Comparison of ENCODE assay signal across 10 cellular contexts in genomic region chr19:4523306-4524110, GRCh38. TPM values are rescaled to one million over a fixed set of nuclear protein-coding genes. Genes with fewer than 3 reads are reported as not detected.
DNase-seq lines count a peak whose midpoint lies in the region; ATAC-seq lines count a peak whose summit lies in the region.
"Had no signal": no experiment of that assay in that cellular context is flagged by ENCODE, and none has a peak within 500 bp of the region (broad histone marks: within the 10 kb centered on the region; RNA-seq: fewer than 3 reads in every experiment).

No MANE protein-coding gene starts in this region.

- DNase-seq in DMS 273 (lab: John Stamatoyannopoulos, UW; ENCODE audit: unreplicated experiment) = peak; percentile 57
- DNase-seq in DMS 273 treated with DMSO at 0.1 percent for 48 hours (lab: John Stamatoyannopoulos, UW) = no peak
- peak; percentile 32 for DNase-seq in KG1 (lab: John Stamatoyannopoulos, UW)
- peak; percentile 28 for DNase-seq in activated CD4-positive, alpha-beta memory T cell treated with anti-CD3 and anti-CD28 coated beads, Interleukin-2, amount 10 ng/mL, durations not matched to agents 7 days and 5 days
- DNase-seq in right cardiac atrium = peak in 2 of 3 donors; percentile 55 to 82
- DNase-seq in stimulated activated CD8-positive, alpha-beta memory T cell treated with anti-CD3 and anti-CD28 coated beads, Interleukin-7, amount 100 ng/mL, for 24 hours (ENCODE audit: low read depth) = peak; percentile 5
- no peak for DNase-seq in NCI-H2107 (lab: John Stamatoyannopoulos, UW)
- DNase-seq: activated B cell treated with CpG ODN at 0.5 μM for 24 hours had no signal

- 76% methylated on average over 53 of the region's 53 CpGs for WGBS in right cardiac atrium

- no peaks in the 10 kb centered on the region for H3K9me3 ChIP-seq in right cardiac atrium (ENCODE audit: control insufficient read depth, low read length)

- H3K27me3 ChIP-seq in right cardiac atrium (ENCODE audit: control insufficient read depth, insufficient read depth) = no peaks in the 10 kb centered on the region

- no peak overlapping the region for H3K27ac Mint-ChIP-seq in activated CD4-positive, alpha-beta memory T cell treated with anti-CD3 and anti-CD28 coated beads, Interleukin-2, amount 10 ng/mL, durations not matched to agents 7 days and 5 days
- H3K27ac Mint-ChIP-seq: activated B cell treated with CpG ODN at 0.5 μM for 24 hours; natural killer cell treated with Interleukin-12 subunit alpha and Interleukin-12 subunit beta and Interleukin-15 and Interleukin-18, amount 100 ng/mL, for 72 hours had no signal

- no peaks in the 10 kb centered on the region for H3K27me3 Mint-ChIP-seq in activated CD4-positive, alpha-beta memory T cell treated with anti-CD3 and anti-CD28 coated beads, Interleukin-2, amount 10 ng/mL, durations not matched to agents 7 days and 5 days

- H3K27ac ChIP-seq in right cardiac atrium (ENCODE audit: low read length) = no peak overlapping the region

- ATAC-seq in right cardiac atrium (no peak), HG02884 (IDR thresholded peaks at IDR 0.05; ENCODE audit: unreplicated experiment) (no peak)

- POLR2A ChIA-PET in activated CD4-positive, alpha-beta memory T cell treated with anti-CD3 and anti-CD28 coated beads, Interleukin-2, amount 10 ng/mL, durations not matched to agents 7 days and 5 days (lab: Charles Lee) = no interaction called here

- H3K36me3 Mint-ChIP-seq in activated CD4-positive, alpha-beta memory T cell treated with anti-CD3 and anti-CD28 coated beads, Interleukin-2, amount 10 ng/mL, durations not matched to agents 7 days and 5 days (ENCODE audit: low read depth) = no peaks in the 10 kb centered on the region
- H3K36me3 Mint-ChIP-seq: natural killer cell treated with Interleukin-12 subunit alpha and Interleukin-12 subunit beta and Interleukin-15 and Interleukin-18, amount 100 ng/mL, for 72 hours had no signal

- no peak overlapping the region for H3K4me3 Mint-ChIP-seq in activated CD4-positive, alpha-beta memory T cell treated with anti-CD3 and anti-CD28 coated beads, Interleukin-2, amount 10 ng/mL, durations not matched to agents 7 days and 5 days
- H3K4me3 Mint-ChIP-seq: activated B cell treated with CpG ODN at 0.5 μM for 24 hours; natural killer cell treated with Interleukin-12 subunit alpha and Interleukin-12 subunit beta and Interleukin-15 and Interleukin-18, amount 100 ng/mL, for 72 hours had no signal

- H3K9me3 Mint-ChIP-seq in activated CD4-positive, alpha-beta memory T cell treated with anti-CD3 and anti-CD28 coated beads, Interleukin-2, amount 10 ng/mL, durations not matched to agents 7 days and 5 days = no peaks in the 10 kb centered on the region
- H3K9me3 Mint-ChIP-seq: activated B cell treated with CpG ODN at 0.5 μM for 24 hours; natural killer cell treated with Interleukin-12 subunit alpha and Interleukin-12 subunit beta and Interleukin-15 and Interleukin-18, amount 100 ng/mL, for 72 hours had no signal

- no peaks in the 10 kb centered on the region for H3K4me1 ChIP-seq in right cardiac atrium (ENCODE audit: control insufficient read depth, insufficient read depth, low read length)

- H3K4me1 Mint-ChIP-seq in activated CD4-positive, alpha-beta memory T cell treated with anti-CD3 and anti-CD28 coated beads, Interleukin-2, amount 10 ng/mL, durations not matched to agents 7 days and 5 days = no peaks in the 10 kb centered on the region
- H3K4me1 Mint-ChIP-seq: activated B cell treated with CpG ODN at 0.5 μM for 24 hours had no signal

- no peak overlapping the region for H3K4me3 ChIP-seq in right cardiac atrium (ENCODE audit: low read length)

- CTCF ChIA-PET in activated CD4-positive, alpha-beta memory T cell treated with anti-CD3 and anti-CD28 coated beads, Interleukin-2, amount 10 ng/mL, durations not matched to agents 7 days and 5 days (lab: Charles Lee) = interaction anchor here (0.5 to 2.5 kb wide), 7 partner anchors 12 to 120 kb away, joined by 3 to 9 read pairs (median 3); partner anchors contain the start of gene PLIN5

- intact Hi-C loops in right cardiac atrium (cut with DNase I) = no loop called here

RNA-seq across cellular contexts. Expression of gene PLIN4, which starts 5.2 kb away (rescaled TPM):
- total RNA-seq in activated CD4-positive, alpha-beta memory T cell treated with anti-CD3 and anti-CD28 coated beads, Interleukin-2, amount 10 ng/mL, durations not matched to agents 7 days and 5 days = not detected
- total RNA-seq in right cardiac atrium = 100 to 1,000 TPM; 102 to 201 (median 112) TPM
- polyA plus RNA-seq in right cardiac atrium = 171 TPM
- total RNA-seq: activated B cell treated with CpG ODN at 0.5 μM for 24 hours; natural killer cell treated with Interleukin-12 subunit alpha and Interleukin-12 subunit beta and Interleukin-15 and Interleukin-18, amount 100 ng/mL, for 72 hours had no signal

RNA-seq across cellular contexts. Expression of gene PLIN5, which starts 11.5 kb away (rescaled TPM):
- total RNA-seq in activated CD4-positive, alpha-beta memory T cell treated with anti-CD3 and anti-CD28 coated beads, Interleukin-2, amount 10 ng/mL, durations not matched to agents 7 days and 5 days = not detected
- 10 to 100 TPM; 25.5 to 60.3 (median 28.2) TPM for total RNA-seq in right cardiac atrium
- 33.9 TPM for polyA plus RNA-seq in right cardiac atrium
- total RNA-seq: natural killer cell treated with Interleukin-12 subunit alpha and Interleukin-12 subunit beta and Interleukin-15 and Interleukin-18, amount 100 ng/mL, for 72 hours had no signal

RNA-seq across cellular contexts. Expression of gene LRG1, which starts 16.3 kb away (rescaled TPM):
- under 1 TPM; 0.15 to 0.18 TPM for total RNA-seq in activated CD4-positive, alpha-beta memory T cell treated with anti-CD3 and anti-CD28 coated beads, Interleukin-2, amount 10 ng/mL, durations not matched to agents 7 days and 5 days
- total RNA-seq in right cardiac atrium = 1 to 10 TPM in 1 of 4 donors, under 1 TPM in 3; 0.20 to 1.1 (median 0.31) TPM
- polyA plus RNA-seq in right cardiac atrium = 0.41 TPM

RNA-seq across cellular contexts. Expression of gene SEMA6B, which starts 36.0 kb away (rescaled TPM):
- not detected for total RNA-seq in activated CD4-positive, alpha-beta memory T cell treated with anti-CD3 and anti-CD28 coated beads, Interleukin-2, amount 10 ng/mL, durations not matched to agents 7 days and 5 days
- 10 to 100 TPM in 1 of 4 donors, 1 to 10 TPM in 3; 4.2 to 10.4 (median 7.9) TPM for total RNA-seq in right cardiac atrium
- polyA plus RNA-seq in right cardiac atrium = 11.5 TPM

RNA-seq across cellular contexts. Expression of gene HDGFL2, which starts 51.4 kb away (rescaled TPM):
- total RNA-seq in activated CD4-positive, alpha-beta memory T cell treated with anti-CD3 and anti-CD28 coated beads, Interleukin-2, amount 10 ng/mL, durations not matched to agents 7 days and 5 days = 10 to 100 TPM; 47.1 to 50.6 TPM
- total RNA-seq in right cardiac atrium = 10 to 100 TPM; 20.6 to 30.5 (median 28.6) TPM
- polyA plus RNA-seq in right cardiac atrium = 31.4 TPM

Comparison
In these comparisons a context has a peak if more than half of its experiments do, and no peak if none do; other contexts are left out.
1. DNase-seq: peak in DMS 273 (single experiment), KG1 (single experiment), activated CD4-positive, alpha-beta memory T cell treated with anti-CD3 and anti-CD28 coated beads, Interleukin-2, amount 10 ng/mL, durations not matched to agents 7 days and 5 days (single experiment), right cardiac atrium (2 of 3) and stimulated activated CD8-positive, alpha-beta memory T cell treated with anti-CD3 and anti-CD28 coated beads, Interleukin-7, amount 100 ng/mL, for 24 hours (single experiment); none in DMS 273 treated with DMSO at 0.1 percent for 48 hours (single experiment) and NCI-H2107 (single experiment).
2. RNA of gene PLIN4, which starts 5.2 kb away (total RNA-seq): 102 to 201 TPM in right cardiac atrium; not detected in activated CD4-positive, alpha-beta memory T cell treated with anti-CD3 and anti-CD28 coated beads, Interleukin-2, amount 10 ng/mL, durations not matched to agents 7 days and 5 days; every median in the first group is over 100 times any median in the second.
3. RNA of gene PLIN5, which starts 11.5 kb away (total RNA-seq): 25.5 to 60.3 TPM in right cardiac atrium; not detected in activated CD4-positive, alpha-beta memory T cell treated with anti-CD3 and anti-CD28 coated beads, Interleukin-2, amount 10 ng/mL, durations not matched to agents 7 days and 5 days; every median in the first group is over 10 times any median in the second.